Comparison of ENCODE assay signal across 20 cellular contexts in the genomic region with DNA sequence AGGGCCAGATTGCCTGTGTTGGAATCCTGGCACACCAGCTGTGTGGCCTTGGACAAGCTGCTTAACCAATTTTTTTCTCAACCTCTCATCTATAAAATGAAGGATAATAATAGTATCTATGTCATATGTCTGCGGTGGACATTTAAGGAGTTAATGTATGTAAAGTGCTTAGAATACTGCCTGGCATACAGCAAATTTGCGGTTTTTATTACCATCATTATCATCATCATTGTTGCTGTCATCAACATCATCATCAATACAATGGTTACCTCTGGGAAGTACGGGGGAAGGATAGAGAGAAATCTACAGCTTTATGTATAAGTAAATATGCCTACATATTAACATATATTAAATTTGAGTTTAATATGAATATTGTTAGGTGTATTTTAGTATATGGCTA.
"Had no signal": no experiment of that assay in that cellular context is flagged by ENCODE, and none has a peak within 500 bp of the region (broad histone marks: within the 10 kb centered on the region; RNA-seq: fewer than 3 reads in every experiment).

No MANE protein-coding gene starts in this region.

- H3K9me3 ChIP-seq: MG63, SK-N-SH had no signal

- H3K4me2 ChIP-seq: SK-N-SH had no signal

- H3K27me3 ChIP-seq: MG63 had no signal

- H3K9ac ChIP-seq: SK-N-SH had no signal

- H3K27ac ChIP-seq: HL-60 had no signal

- H3K4me3 ChIP-seq: MG63 had no signal

- DNase-seq: KBM-7, MG63, NCI-H1092, NCI-H1105 treated with DMSO at 0.1 percent for 48 hours, NCI-H1436, NCI-H187, NCI-H2029, NCI-H2081 treated with DMSO at 0.1 percent for 48 hours, NCI-H2171, NCI-H226, NCI-H446, NCI-H510A, NCI-H524 treated with DMSO at 0.1 percent for 48 hours, NCI-H774, Right ventricle myocardium superior, RPMI8226, SIG-M5, SK-N-SH, SW 1271 had no signal
